1 cellular context compared by ENCODE assay signal in the genomic region with DNA sequence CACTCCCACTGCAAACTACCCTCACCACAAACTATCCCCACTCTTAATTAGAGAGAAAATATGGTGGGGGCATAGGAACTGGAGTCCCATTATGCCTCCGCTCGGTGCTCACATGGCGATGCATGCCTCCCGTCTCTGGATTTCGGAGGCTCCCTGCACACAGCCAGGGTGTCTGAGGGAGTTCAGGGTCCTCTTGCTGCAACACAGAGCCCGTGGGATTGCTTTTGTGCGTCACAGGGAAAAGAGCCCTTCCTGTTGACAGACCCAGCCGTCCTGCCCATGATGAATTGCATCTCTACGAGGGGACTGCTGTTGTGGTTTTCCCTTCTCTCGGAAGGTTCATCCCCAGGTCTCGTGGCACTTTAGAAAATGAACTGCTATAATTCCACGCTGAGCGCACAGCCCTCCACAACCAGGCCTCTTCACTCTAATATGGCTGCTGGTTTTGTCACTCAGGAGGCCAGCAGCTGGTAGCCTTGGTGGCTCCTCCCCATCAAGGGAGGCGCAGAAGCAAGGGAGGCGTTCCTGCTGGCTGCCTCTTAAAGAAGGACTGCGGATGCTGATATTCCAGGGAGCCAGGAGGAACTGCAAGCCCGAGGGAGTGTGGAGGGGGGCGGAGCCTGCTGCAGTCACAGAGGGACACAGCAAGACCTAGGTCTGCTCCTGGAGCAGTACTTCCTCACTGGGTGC.
TF ChIP-seq lines count a peak whose summit lies in the region.

No MANE protein-coding gene starts in this region.

TF ChIP-seq in H1, 55 proteins besides CTCF, POLR2A, EP300 and RAD21 (continued from another document):
- TF ChIP-seq, protein P1, sequence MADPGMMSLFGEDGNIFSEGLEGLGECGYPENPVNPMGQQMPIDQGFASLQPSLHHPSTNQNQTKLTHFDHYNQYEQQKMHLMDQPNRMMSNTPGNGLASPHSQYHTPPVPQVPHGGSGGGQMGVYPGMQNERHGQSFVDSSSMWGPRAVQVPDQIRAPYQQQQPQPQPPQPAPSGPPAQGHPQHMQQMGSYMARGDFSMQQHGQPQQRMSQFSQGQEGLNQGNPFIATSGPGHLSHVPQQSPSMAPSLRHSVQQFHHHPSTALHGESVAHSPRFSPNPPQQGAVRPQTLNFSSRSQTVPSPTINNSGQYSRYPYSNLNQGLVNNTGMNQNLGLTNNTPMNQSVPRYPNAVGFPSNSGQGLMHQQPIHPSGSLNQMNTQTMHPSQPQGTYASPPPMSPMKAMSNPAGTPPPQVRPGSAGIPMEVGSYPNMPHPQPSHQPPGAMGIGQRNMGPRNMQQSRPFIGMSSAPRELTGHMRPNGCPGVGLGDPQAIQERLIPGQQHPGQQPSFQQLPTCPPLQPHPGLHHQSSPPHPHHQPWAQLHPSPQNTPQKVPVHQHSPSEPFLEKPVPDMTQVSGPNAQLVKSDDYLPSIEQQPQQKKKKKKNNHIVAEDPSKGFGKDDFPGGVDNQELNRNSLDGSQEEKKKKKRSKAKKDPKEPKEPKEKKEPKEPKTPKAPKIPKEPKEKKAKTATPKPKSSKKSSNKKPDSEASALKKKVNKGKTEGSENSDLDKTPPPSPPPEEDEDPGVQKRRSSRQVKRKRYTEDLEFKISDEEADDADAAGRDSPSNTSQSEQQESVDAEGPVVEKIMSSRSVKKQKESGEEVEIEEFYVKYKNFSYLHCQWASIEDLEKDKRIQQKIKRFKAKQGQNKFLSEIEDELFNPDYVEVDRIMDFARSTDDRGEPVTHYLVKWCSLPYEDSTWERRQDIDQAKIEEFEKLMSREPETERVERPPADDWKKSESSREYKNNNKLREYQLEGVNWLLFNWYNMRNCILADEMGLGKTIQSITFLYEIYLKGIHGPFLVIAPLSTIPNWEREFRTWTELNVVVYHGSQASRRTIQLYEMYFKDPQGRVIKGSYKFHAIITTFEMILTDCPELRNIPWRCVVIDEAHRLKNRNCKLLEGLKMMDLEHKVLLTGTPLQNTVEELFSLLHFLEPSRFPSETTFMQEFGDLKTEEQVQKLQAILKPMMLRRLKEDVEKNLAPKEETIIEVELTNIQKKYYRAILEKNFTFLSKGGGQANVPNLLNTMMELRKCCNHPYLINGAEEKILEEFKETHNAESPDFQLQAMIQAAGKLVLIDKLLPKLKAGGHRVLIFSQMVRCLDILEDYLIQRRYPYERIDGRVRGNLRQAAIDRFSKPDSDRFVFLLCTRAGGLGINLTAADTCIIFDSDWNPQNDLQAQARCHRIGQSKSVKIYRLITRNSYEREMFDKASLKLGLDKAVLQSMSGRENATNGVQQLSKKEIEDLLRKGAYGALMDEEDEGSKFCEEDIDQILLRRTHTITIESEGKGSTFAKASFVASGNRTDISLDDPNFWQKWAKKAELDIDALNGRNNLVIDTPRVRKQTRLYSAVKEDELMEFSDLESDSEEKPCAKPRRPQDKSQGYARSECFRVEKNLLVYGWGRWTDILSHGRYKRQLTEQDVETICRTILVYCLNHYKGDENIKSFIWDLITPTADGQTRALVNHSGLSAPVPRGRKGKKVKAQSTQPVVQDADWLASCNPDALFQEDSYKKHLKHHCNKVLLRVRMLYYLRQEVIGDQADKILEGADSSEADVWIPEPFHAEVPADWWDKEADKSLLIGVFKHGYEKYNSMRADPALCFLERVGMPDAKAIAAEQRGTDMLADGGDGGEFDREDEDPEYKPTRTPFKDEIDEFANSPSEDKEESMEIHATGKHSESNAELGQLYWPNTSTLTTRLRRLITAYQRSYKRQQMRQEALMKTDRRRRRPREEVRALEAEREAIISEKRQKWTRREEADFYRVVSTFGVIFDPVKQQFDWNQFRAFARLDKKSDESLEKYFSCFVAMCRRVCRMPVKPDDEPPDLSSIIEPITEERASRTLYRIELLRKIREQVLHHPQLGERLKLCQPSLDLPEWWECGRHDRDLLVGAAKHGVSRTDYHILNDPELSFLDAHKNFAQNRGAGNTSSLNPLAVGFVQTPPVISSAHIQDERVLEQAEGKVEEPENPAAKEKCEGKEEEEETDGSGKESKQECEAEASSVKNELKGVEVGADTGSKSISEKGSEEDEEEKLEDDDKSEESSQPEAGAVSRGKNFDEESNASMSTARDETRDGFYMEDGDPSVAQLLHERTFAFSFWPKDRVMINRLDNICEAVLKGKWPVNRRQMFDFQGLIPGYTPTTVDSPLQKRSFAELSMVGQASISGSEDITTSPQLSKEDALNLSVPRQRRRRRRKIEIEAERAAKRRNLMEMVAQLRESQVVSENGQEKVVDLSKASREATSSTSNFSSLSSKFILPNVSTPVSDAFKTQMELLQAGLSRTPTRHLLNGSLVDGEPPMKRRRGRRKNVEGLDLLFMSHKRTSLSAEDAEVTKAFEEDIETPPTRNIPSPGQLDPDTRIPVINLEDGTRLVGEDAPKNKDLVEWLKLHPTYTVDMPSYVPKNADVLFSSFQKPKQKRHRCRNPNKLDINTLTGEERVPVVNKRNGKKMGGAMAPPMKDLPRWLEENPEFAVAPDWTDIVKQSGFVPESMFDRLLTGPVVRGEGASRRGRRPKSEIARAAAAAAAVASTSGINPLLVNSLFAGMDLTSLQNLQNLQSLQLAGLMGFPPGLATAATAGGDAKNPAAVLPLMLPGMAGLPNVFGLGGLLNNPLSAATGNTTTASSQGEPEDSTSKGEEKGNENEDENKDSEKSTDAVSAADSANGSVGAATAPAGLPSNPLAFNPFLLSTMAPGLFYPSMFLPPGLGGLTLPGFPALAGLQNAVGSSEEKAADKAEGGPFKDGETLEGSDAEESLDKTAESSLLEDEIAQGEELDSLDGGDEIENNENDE (IDR thresholded peaks at IDR 0.05; ENCODE audit: insufficient replicate concordance, low read length), result no peak
- no peak for TF ChIP-seq PHF8 (conservative IDR thresholded peaks at IDR 0.05; ENCODE audit: low read depth, low read length)
- no peak for TF ChIP-seq TEAD4 (IDR thresholded peaks at IDR 0.05; ENCODE audit: low read depth, low read length)
- TF ChIP-seq RBBP5 (IDR thresholded peaks at IDR 0.05; ENCODE audit: borderline replicate concordance, low read depth, low read length), result no peak
- no peak for TF ChIP-seq BRCA1 (IDR thresholded peaks at IDR 0.05; ENCODE audit: low read depth, low read length)
- no peak for TF ChIP-seq HDAC6 (IDR thresholded peaks at IDR 0.05; ENCODE audit: low read depth, low read length)
- TF ChIP-seq EZH2 (IDR thresholded peaks at IDR 0.05; ENCODE audit: low read depth, low read length, severe bottlenecking), result no peak
- TF ChIP-seq YY1 (IDR thresholded peaks at IDR 0.05; ENCODE audit: low read depth, low read length), result no peak
- no peak for TF ChIP-seq CREB1 (IDR thresholded peaks at IDR 0.05)
- TF ChIP-seq KDM1A (IDR thresholded peaks at IDR 0.05; ENCODE audit: borderline replicate concordance, low read length), result no peak
- no peak for TF ChIP-seq GTF2F1 (IDR thresholded peaks at IDR 0.05; ENCODE audit: borderline replicate concordance, low read depth, low read length)
- TF ChIP-seq GABPA (IDR thresholded peaks at IDR 0.05; ENCODE audit: borderline replicate concordance, insufficient read depth, low read length), result no peak
- no peak for TF ChIP-seq TAF1 (IDR thresholded peaks at IDR 0.05; ENCODE audit: low read depth, low read length)
- TF ChIP-seq KDM4A (IDR thresholded peaks at IDR 0.05; ENCODE audit: low read depth, low read length, severe bottlenecking), result no peak
TF ChIP-seq in H1: peak in this region for 0.
